In genomic region chr15:67743558-67743957, GRCh38 we compare ENCODE assay signal across 26 cellular contexts.
DNase-seq lines count a peak whose midpoint lies in the region; ATAC-seq, FAIRE-seq and TF ChIP-seq lines count a peak whose summit lies in the region.
"Had no signal": no experiment of that assay in that cellular context is flagged by ENCODE, and none has a peak within 500 bp of the region (broad histone marks: within the 10 kb centered on the region; RNA-seq: fewer than 3 reads in every experiment).

No MANE protein-coding gene starts in this region.

- H3K27me3 Mint-ChIP-seq in activated T-cell treated with anti-CD3 and anti-CD28 coated beads, Interleukin-2, amount 50 U/mL, for 24 hours: no peaks in the 10 kb centered on the region
- no peaks in the 10 kb centered on the region for H3K27me3 Mint-ChIP-seq in activated T-cell treated with anti-CD3 and anti-CD28 coated beads, Interleukin-2, amount 50 U/mL, for 4 hours (ENCODE audit: low read depth)
- no peaks in the 10 kb centered on the region for H3K27me3 Mint-ChIP-seq in CD4-positive, alpha-beta T cell
- no peaks in the 10 kb centered on the region for H3K27me3 Mint-ChIP-seq in activated naive CD8-positive, alpha-beta T cell treated with anti-CD3 and anti-CD28 coated beads for 36 hours

- H3K27me3 ChIP-seq in CD4-positive, alpha-beta T cell (ENCODE audit: control insufficient read depth, insufficient read depth, low read length): no peaks in the 10 kb centered on the region
- H3K27me3 ChIP-seq: SJSA1 had no signal

- no peaks in the 10 kb centered on the region for H3K9me3 Mint-ChIP-seq in activated T-cell treated with anti-CD3 and anti-CD28 coated beads, Interleukin-2, amount 50 U/mL, for 24 hours
- no peaks in the 10 kb centered on the region for H3K9me3 Mint-ChIP-seq in activated T-cell treated with anti-CD3 and anti-CD28 coated beads, Interleukin-2, amount 50 U/mL, for 4 hours
- H3K9me3 Mint-ChIP-seq in CD4-positive, alpha-beta T cell: no peaks in the 10 kb centered on the region
- no peaks in the 10 kb centered on the region for H3K9me3 Mint-ChIP-seq in activated naive CD8-positive, alpha-beta T cell treated with anti-CD3 and anti-CD28 coated beads for 36 hours

- H3K9me3 ChIP-seq in CD4-positive, alpha-beta T cell (ENCODE audit: control insufficient read depth, low read length): no peaks in the 10 kb centered on the region
- H3K9me3 ChIP-seq: SJSA1 had no signal

- DNase-seq in activated T-cell treated with anti-CD3 and anti-CD28 coated beads, Interleukin-2, amount 50 U/mL, for 24 hours: no peak
- no peak for DNase-seq in activated T-cell treated with anti-CD3 and anti-CD28 coated beads, Interleukin-2, amount 50 U/mL, for 4 hours
- DNase-seq in CD4-positive, alpha-beta T cell: no peak
- DNase-seq in HEK293T (ENCODE audit: extremely low spot score) (no peak), RCC 7860 (ENCODE audit: low spot score) (no peak), NK-92 (lab: John Stamatoyannopoulos, UW; ENCODE audit: unreplicated experiment) (no peak)
- DNase-seq in activated naive CD8-positive, alpha-beta T cell treated with anti-CD3 and anti-CD28 coated beads for 36 hours: no peak
- no peak for DNase-seq in activated CD8-positive, alpha-beta memory T cell treated with anti-CD3 and anti-CD28 coated beads, Interleukin-2, amount 50 U/mL, for 4 hours
- DNase-seq: DMS 273 treated with DMSO at 0.1 percent for 48 hours, DMS79, EL, GDM1, IMR-90, KG1, NCI-H1417, NCI-H1694, NCI-H2029 treated with DMSO at 0.1 percent for 48 hours, NCI-H446 treated with DMSO at 0.1 percent for 48 hours, NCI-H526, NCI-H82, PC-9, Right ventricle myocardium superior, RPMI8226 had no signal

- POLR2A ChIA-PET in CD4-positive, alpha-beta T cell (lab: Charles Lee): interaction anchor here (1.3 kb wide), 1 partner anchor 10 kb away, joined by 3 read pairs; no protein-coding TSS in a partner anchor
- POLR2A ChIA-PET in HEK293T (lab: Yijun Ruan, JAX): interaction anchor here (0.7 kb wide), 1 partner anchor 81 kb away, joined by 3 read pairs; no protein-coding TSS in a partner anchor

- no peak overlapping the region for H3K4me3 Mint-ChIP-seq in activated T-cell treated with anti-CD3 and anti-CD28 coated beads, Interleukin-2, amount 50 U/mL, for 24 hours
- H3K4me3 Mint-ChIP-seq in activated T-cell treated with anti-CD3 and anti-CD28 coated beads, Interleukin-2, amount 50 U/mL, for 4 hours: no peak overlapping the region
- no peak overlapping the region for H3K4me3 Mint-ChIP-seq in CD4-positive, alpha-beta T cell
- no peak overlapping the region for H3K4me3 Mint-ChIP-seq in activated naive CD8-positive, alpha-beta T cell treated with anti-CD3 and anti-CD28 coated beads for 36 hours

- H3K27ac Mint-ChIP-seq in activated T-cell treated with anti-CD3 and anti-CD28 coated beads, Interleukin-2, amount 50 U/mL, for 24 hours: peak overlapping the region; percentile 59
- H3K27ac Mint-ChIP-seq in CD4-positive, alpha-beta T cell: peak overlapping the region; percentile 24
- peak overlapping the region; percentile 31 for H3K27ac Mint-ChIP-seq in activated naive CD8-positive, alpha-beta T cell treated with anti-CD3 and anti-CD28 coated beads for 36 hours

- H3K4me1 Mint-ChIP-seq in activated T-cell treated with anti-CD3 and anti-CD28 coated beads, Interleukin-2, amount 50 U/mL, for 24 hours (ENCODE audit: low read depth): peaks cover 61% of the 10 kb centered on the region
- peaks cover 59% of the 10 kb centered on the region for H3K4me1 Mint-ChIP-seq in activated T-cell treated with anti-CD3 and anti-CD28 coated beads, Interleukin-2, amount 50 U/mL, for 4 hours (ENCODE audit: low read depth)
- peaks cover 60% of the 10 kb centered on the region for H3K4me1 Mint-ChIP-seq in CD4-positive, alpha-beta T cell (ENCODE audit: low read depth)
- peaks cover 47% of the 10 kb centered on the region for H3K4me1 Mint-ChIP-seq in activated naive CD8-positive, alpha-beta T cell treated with anti-CD3 and anti-CD28 coated beads for 36 hours

- intact Hi-C loops in CD4-positive, alpha-beta T cell (cut with DNase I, micrococcal nuclease): no loop called here

- CTCF ChIA-PET in CD4-positive, alpha-beta T cell (lab: Charles Lee): interaction anchor here (1.6 kb wide), 2 partner anchors 10 to 14 kb away, joined by 3 to 6 read pairs; no protein-coding TSS in a partner anchor
- CTCF ChIA-PET in HEK293T (lab: Yijun Ruan, JAX): interaction anchor here (0.6 to 0.7 kb wide), 2 partner anchors 12 to 19 kb away, joined by 3 to 4 read pairs; no protein-coding TSS in a partner anchor

- peak overlapping the region; percentile 41 for H3K27ac ChIP-seq in CD4-positive, alpha-beta T cell (ENCODE audit: low read depth, low read length)
- H3K27ac ChIP-seq: PC-9, SJSA1 had no signal

- peaks cover 4% of the 10 kb centered on the region for H3K36me3 Mint-ChIP-seq in activated T-cell treated with anti-CD3 and anti-CD28 coated beads, Interleukin-2, amount 50 U/mL, for 24 hours (ENCODE audit: low read depth)
- H3K36me3 Mint-ChIP-seq in activated T-cell treated with anti-CD3 and anti-CD28 coated beads, Interleukin-2, amount 50 U/mL, for 4 hours (ENCODE audit: insufficient read depth): peaks cover 3% of the 10 kb centered on the region
- no peaks in the 10 kb centered on the region for H3K36me3 Mint-ChIP-seq in CD4-positive, alpha-beta T cell (ENCODE audit: low read depth)
- peaks cover 3% of the 10 kb centered on the region for H3K36me3 Mint-ChIP-seq in activated naive CD8-positive, alpha-beta T cell treated with anti-CD3 and anti-CD28 coated beads for 36 hours

- no peak for FAIRE-seq in RCC 7860 (lab: Jason Lieb, UNC)
- FAIRE-seq: GM12891, H54 had no signal

- ATAC-seq in activated T-cell treated with anti-CD3 and anti-CD28 coated beads, Interleukin-2, amount 50 U/mL, for 4 hours: no peak
- ATAC-seq in CD4-positive, alpha-beta T cell (ENCODE audit: poor library complexity): no peak

- TF ChIP-seq CTCF in CD4-positive, alpha-beta T cell (IDR thresholded peaks at IDR 0.05): no peak

TF ChIP-seq in HEK293T, 16 proteins besides CTCF, POLR2A, EP300 and RAD21:
- TF ChIP-seq FOXK2 (IDR thresholded peaks at IDR 0.05) (no peak), SUZ12 (IDR thresholded peaks at IDR 0.05) (no peak), PKNOX1 (IDR thresholded peaks at IDR 0.05) (peak; percentile 64; the same call in 1 of the 2 replicates)
